ENCODE assay signal across 18 cellular contexts in genomic region chr19:29245221-29245620, GRCh38. TPM values are rescaled to one million over a fixed set of nuclear protein-coding genes. Genes with fewer than 3 reads are reported as not detected.
DNase-seq lines count a peak whose midpoint lies in the region; ATAC-seq and TF ChIP-seq lines count a peak whose summit lies in the region.
"Had no signal": no experiment of that assay in that cellular context is flagged by ENCODE, and none has a peak within 500 bp of the region (broad histone marks: within the 10 kb centered on the region; RNA-seq: fewer than 3 reads in every experiment).

No MANE protein-coding gene starts in this region.

- ATAC-seq in SK-N-SH treated with all-trans-retinoic acid at 6 μM for 48 hours (peak; percentile 26; the same call in 1 of the 3 replicates), HG03521 (IDR thresholded peaks at IDR 0.05; ENCODE audit: unreplicated experiment) (no peak), GM21515 (IDR thresholded peaks at IDR 0.05; ENCODE audit: unreplicated experiment) (no peak)
- ATAC-seq: activated T-cell treated with anti-CD3 and anti-CD28 coated beads, Interleukin-2, amount 50 U/mL, for 72 hours had no signal

- H3K79me2 ChIP-seq in SK-N-SH (ENCODE audit: insufficient read depth) = no peaks in the 10 kb centered on the region

- no peak overlapping the region for H3K27ac ChIP-seq in SK-N-SH (ENCODE audit: low read depth in 2 of 2, low read length in 1 of 2)
- no peak overlapping the region for H3K27ac ChIP-seq in coronary artery
- no peak overlapping the region for H3K27ac ChIP-seq in testis
- no peak overlapping the region for H3K27ac ChIP-seq in suprapubic skin
- H3K27ac ChIP-seq: C4-2B, heart right ventricle, RWPE1, sigmoid colon had no signal

- TF ChIP-seq RAD21 in SK-N-SH (IDR thresholded peaks at IDR 0.05; ENCODE audit: low read length) = no peak

- DNase-seq in SK-N-SH (no peak), NCI-H2171 (lab: John Stamatoyannopoulos, UW) (peak; percentile 87), coronary artery (ENCODE audit: low spot score) (peak; percentile 17), testis (peak; percentile 22), suprapubic skin (ENCODE audit: low spot score in 2 of 2) (no peak)
- DNase-seq: activated naive CD4-positive, alpha-beta T cell treated with anti-CD3 and anti-CD28 coated beads for 36 hours; activated T-cell treated with anti-CD3 and anti-CD28 coated beads, Interleukin-2, amount 50 U/mL, for 72 hours; heart right ventricle; midbrain; NCI-H1436 treated with DMSO at 0.1 percent for 48 hours; NCI-H524 treated with DMSO at 0.1 percent for 48 hours; posterior cingulate gyrus; sigmoid colon had no signal

- no peaks in the 10 kb centered on the region for H3K9me2 ChIP-seq in SK-N-SH

- peaks cover 0 to 12% of the 10 kb centered on the region in 2 experiments; a peak in 2 of 4 replicates for H3K4me1 ChIP-seq in SK-N-SH (ENCODE audit: control insufficient read depth in 1 of 2, insufficient read depth in 2 of 2, low read depth in 1 of 2, low read length in 1 of 2)
- no peaks in the 10 kb centered on the region for H3K4me1 ChIP-seq in testis
- H3K4me1 ChIP-seq in suprapubic skin = peaks cover 5% of the 10 kb centered on the region

- H2AFZ ChIP-seq in SK-N-SH (ENCODE audit: low read depth) = no peak overlapping the region

- no peak overlapping the region for H3K4me3 ChIP-seq in SK-N-SH (ENCODE audit: low read depth in 2 of 2, low read length in 1 of 2)
- H3K4me3 ChIP-seq in coronary artery = no peak overlapping the region
- no peak overlapping the region for H3K4me3 ChIP-seq in testis
- H3K4me3 ChIP-seq in suprapubic skin = no peak overlapping the region
- H3K4me3 ChIP-seq: heart right ventricle, sigmoid colon had no signal

- no peaks in the 10 kb centered on the region for H4K20me1 ChIP-seq in SK-N-SH (ENCODE audit: insufficient read depth)

- TF ChIP-seq POLR2A in testis (IDR thresholded peaks at IDR 0.05) (no peak), suprapubic skin (IDR thresholded peaks at IDR 0.05) (no peak)

- intact Hi-C loops in testis (cut with DNase I; ENCODE audit: low total_unique reads) = no loop called here

- TF ChIP-seq EP300 in SK-N-SH (IDR thresholded peaks at IDR 0.05; ENCODE audit: borderline replicate concordance in 1 of 2, low read depth in 1 of 2, low read length in 1 of 2) = no peak
- no peak for TF ChIP-seq EP300 in suprapubic skin (IDR thresholded peaks at IDR 0.05)

- no peak overlapping the region for H3K4me2 ChIP-seq in SK-N-SH

- POLR2A ChIA-PET in SK-N-SH (lab: Yijun Ruan, JAX) = no interaction called here

- TF ChIP-seq CTCF in SK-N-SH (IDR thresholded peaks at IDR 0.05) (no peak), coronary artery (IDR thresholded peaks at IDR 0.05) (no peak), testis (IDR thresholded peaks at IDR 0.05) (no peak), suprapubic skin (IDR thresholded peaks at IDR 0.05) (no peak)

- WGBS in SK-N-SH (ENCODE audit: low lambda C conversion rate) = 20% methylated on average over 6 of the region's 6 CpGs
- WGBS in testis, 2 donors = 49 to 66% methylated on average over 6 of the region's 6 CpGs
- 30% methylated on average over 6 of the region's 6 CpGs for WGBS in suprapubic skin

- H3K36me3 ChIP-seq in SK-N-SH (replicated peaks in 1 of 2; ENCODE audit: control insufficient read depth in 1 of 2, insufficient read depth in 2 of 2, low read length in 1 of 2) (no peaks in the 10 kb centered on the region), testis (ENCODE audit: low read depth, missing control alignments) (no peaks in the 10 kb centered on the region), suprapubic skin (no peaks in the 10 kb centered on the region)
- H3K36me3 ChIP-seq: heart right ventricle, sigmoid colon had no signal

- H3F3A ChIP-seq in SK-N-SH (replicated peaks; ENCODE audit: insufficient read depth) = no peaks in the 10 kb centered on the region

- CTCF ChIA-PET in SK-N-SH (lab: Yijun Ruan, JAX) = interaction anchor here (1.6 kb wide), 1 partner anchor 18 kb away, joined by 8 read pairs; no protein-coding TSS in a partner anchor

- no peak overlapping the region for H3K9ac ChIP-seq in SK-N-SH

- H3K27me3 ChIP-seq in SK-N-SH (ENCODE audit: insufficient read depth) = peaks cover 46% of the 10 kb centered on the region
- no peaks in the 10 kb centered on the region for H3K27me3 ChIP-seq in testis
- peaks cover 2% of the 10 kb centered on the region for H3K27me3 ChIP-seq in suprapubic skin

- H3K9me3 ChIP-seq in SK-N-SH (no peaks in the 10 kb centered on the region), testis (no peaks in the 10 kb centered on the region), suprapubic skin (no peaks in the 10 kb centered on the region)
- H3K9me3 ChIP-seq: heart right ventricle, sigmoid colon had no signal

TF ChIP-seq in SK-N-SH treated with all-trans-retinoic acid at 6 μM for 48 hours, 23 proteins besides CTCF, POLR2A, EP300 and RAD21:
- no peak for TF ChIP-seq TCF4 (CRISPR knock-in tag; IDR thresholded peaks at IDR 0.05; ENCODE audit: borderline replicate concordance)
- no peak for TF ChIP-seq ZNF565 (CRISPR knock-in tag; conservative IDR thresholded peaks at IDR 0.05; ENCODE audit: low read depth)
- no peak for TF ChIP-seq PATZ1 (CRISPR knock-in tag; IDR thresholded peaks at IDR 0.05; ENCODE audit: borderline replicate concordance)
- TF ChIP-seq ISL1 (CRISPR knock-in tag; IDR thresholded peaks at IDR 0.05) = no peak
- no peak for TF ChIP-seq POU6F1 (CRISPR knock-in tag; IDR thresholded peaks at IDR 0.05; ENCODE audit: borderline replicate concordance, low read depth)

TF ChIP-seq in SK-N-SH, 30 proteins besides CTCF, POLR2A, EP300 and RAD21:
- no peak for TF ChIP-seq TCF12 (IDR thresholded peaks at IDR 0.05)
- no peak for TF ChIP-seq POLR2AphosphoS5 (IDR thresholded peaks at IDR 0.05; ENCODE audit: low read depth, low read length)
- TF ChIP-seq NRF1 (IDR thresholded peaks at IDR 0.05; ENCODE audit: low read depth, low read length) = no peak
- TF ChIP-seq GABPA (IDR thresholded peaks at IDR 0.05; ENCODE audit: low read depth) = no peak
- no peak for TF ChIP-seq SMC3 (IDR thresholded peaks at IDR 0.05; ENCODE audit: low read depth, low read length)
- no peak for TF ChIP-seq MAX (IDR thresholded peaks at IDR 0.05; ENCODE audit: low read depth)
- TF ChIP-seq IRF3 (IDR thresholded peaks at IDR 0.05; ENCODE audit: low read depth, low read length) = no peak
- no peak for TF ChIP-seq USF1 (IDR thresholded peaks at IDR 0.05; ENCODE audit: borderline replicate concordance, low read depth)
- no peak for TF ChIP-seq CHD2 (IDR thresholded peaks at IDR 0.05; ENCODE audit: low read length, partially characterized antibody)

RNA-seq across cellular contexts. Expression of gene UQCRFS1, which starts 32.3 kb away (rescaled TPM):
- polyA plus RNA-seq in SK-N-SH (2012; rRNA removed) = 36.7 and 37.1 TPM in 2 replicates
- 41.4 and 44.1 TPM in 2 replicates for polyA plus RNA-seq in SK-N-SH (2012; cell fraction: cytosol; rRNA removed)
- 15.4 and 18.2 TPM in 2 replicates for polyA plus RNA-seq in SK-N-SH (2012; cell fraction: nucleus; rRNA removed)
- 10 to 100 TPM; 35.9 to 37.4 TPM for total RNA-seq in testis
- 64.2 TPM for polyA plus RNA-seq in testis (ENCODE audit: insufficient read depth, low read depth, low replicate concordance)
- total RNA-seq in suprapubic skin = 10 to 100 TPM; 24.9 to 45.8 (median 40.1) TPM

Comparison
In these comparisons a context has a peak if more than half of its experiments do, and no peak if none do; other contexts are left out.
1. DNase-seq: peak in NCI-H2171 (single experiment), coronary artery (single experiment) and testis (single experiment); none in SK-N-SH (single experiment) and suprapubic skin (0 of 2).